Comparison of ENCODE assay signal across 8 cellular contexts in the genomic region with DNA sequence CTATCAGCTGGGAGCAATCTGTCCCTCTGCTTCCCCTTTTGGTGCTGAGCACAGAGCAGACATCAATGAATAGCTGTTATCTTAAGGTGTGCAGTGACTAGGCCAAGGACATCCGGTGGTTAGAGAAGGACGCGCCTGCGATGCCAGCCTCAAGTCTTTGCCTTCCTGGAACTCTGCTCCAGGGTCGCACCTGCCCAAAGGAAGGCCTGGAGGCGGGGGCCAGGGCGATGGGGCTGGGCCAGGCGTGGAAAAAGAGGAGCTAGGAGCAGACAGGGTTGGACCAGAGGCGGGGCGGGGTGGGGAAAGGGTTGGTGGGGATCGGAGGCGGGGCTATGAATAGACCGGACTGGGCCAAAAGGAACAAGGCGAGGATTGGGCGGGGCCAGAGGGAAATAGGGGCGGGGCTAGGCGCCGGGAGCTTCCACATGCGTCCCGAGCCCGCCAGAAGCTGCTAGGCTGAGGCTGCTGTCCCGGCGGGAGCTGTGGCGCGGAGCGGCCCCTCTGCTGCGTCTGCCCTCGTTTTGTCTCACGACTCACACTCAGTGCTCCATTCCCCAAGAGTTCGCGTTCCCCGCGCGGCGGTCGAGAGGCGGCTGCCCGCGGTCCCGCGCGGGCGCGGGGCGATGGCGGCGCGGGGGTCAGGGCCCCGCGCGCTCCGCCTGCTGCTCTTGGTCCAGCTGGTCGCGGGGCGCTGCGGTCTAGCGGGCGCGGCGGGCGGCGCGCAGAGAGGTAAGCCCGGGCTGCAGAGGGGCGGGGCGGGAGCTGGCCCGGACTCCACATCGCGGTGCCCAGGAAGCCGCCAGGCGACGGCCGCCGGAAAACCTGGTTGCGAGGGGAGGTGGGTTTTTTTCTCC. TPM values are rescaled to one million over a fixed set of nuclear protein-coding genes. Genes with fewer than 3 reads are reported as not detected.
DNase-seq lines count a peak whose midpoint lies in the region; ATAC-seq and TF ChIP-seq lines count a peak whose summit lies in the region.

A gene (plus strand): TSS at position 424 of the 854 bp plus-strand sequence. CDS start 200 bp downstream, at position 624.

- peak within 1 kb of the TSS; percentile 93 for H2AFZ ChIP-seq in hepatocyte

- peak within 1 kb of the TSS; percentile 90 for H3K4me2 ChIP-seq in hepatocyte

- under 1% methylated on average over 44 of the region's 75 CpGs for WGBS in hepatocyte (ENCODE audit: low lambda C conversion rate, missing lambda C conversion rate)

- TF ChIP-seq CTCF in GM10248 (IDR thresholded peaks at IDR 0.05; ENCODE audit: control extremely low read depth, extremely low read depth, low read depth, missing control alignments) (no peak), hepatocyte (IDR thresholded peaks at IDR 0.05; ENCODE audit: poor library complexity) (no peak)

- peak within 1 kb of the TSS; percentile 44 for H3K27ac ChIP-seq in hepatocyte
- no peak within 1 kb of the TSS for H3K27ac ChIP-seq in skeletal muscle tissue (ENCODE audit: low read depth, low read length)

- H3K36me3 ChIP-seq in hepatocyte (replicated peaks; ENCODE audit: insufficient read depth, low read depth), result no peaks in the 10 kb centered on the region
- H3K36me3 ChIP-seq in skeletal muscle tissue (ENCODE audit: control insufficient read depth in 3 of 3, insufficient read depth in 3 of 3, low read length in 3 of 3), result no peaks in the 10 kb centered on the region

- no peaks in the 10 kb centered on the region for H3K9me2 ChIP-seq in hepatocyte (replicated peaks; ENCODE audit: insufficient read depth)

- peaks cover 25% of the 10 kb centered on the region for H3K27me3 ChIP-seq in hepatocyte
- peaks cover 5 to 11% (median 6%) of the 10 kb centered on the region in 3 donors for H3K27me3 ChIP-seq in skeletal muscle tissue (ENCODE audit: control insufficient read depth in 3 of 3, insufficient read depth in 3 of 3, low read length in 3 of 3)

- POLR2A ChIA-PET in GM10248 (lab: Yijun Ruan, JAX), result interaction anchor here (0.5 to 2.1 kb wide), 9 partner anchors 9 to 1520 kb away, joined by 3 to 8 read pairs (median 3); a partner anchor contains a TSS

- no peaks in the 10 kb centered on the region for H4K20me1 ChIP-seq in hepatocyte (ENCODE audit: insufficient read depth, poor library complexity, severe bottlenecking)

- CTCF ChIA-PET in GM10248 (lab: Yijun Ruan, JAX), result interaction anchor here (1.2 to 3.2 kb wide), 5 partner anchors 11 to 22 kb away, joined by 3 to 16 read pairs (median 6); no protein-coding TSS in a partner anchor

- no peaks in the 10 kb centered on the region for H3K79me2 ChIP-seq in hepatocyte

- H3K9me3 ChIP-seq in hepatocyte (ENCODE audit: low read depth) (no peaks in the 10 kb centered on the region), skeletal muscle tissue (ENCODE audit: control insufficient read depth in 3 of 3, low read length in 3 of 3) (no peaks in the 10 kb centered on the region)

- ATAC-seq in HG02759 (IDR thresholded peaks at IDR 0.05; ENCODE audit: unreplicated experiment), result peak; percentile 91

- H3K4me3 ChIP-seq in hepatocyte (peak within 1 kb of the TSS; percentile 41), skeletal muscle tissue (ENCODE audit: low read length in 3 of 3) (peak within 1 kb of the TSS; percentile 72 to 77 (median 75))

- H3K4me1 ChIP-seq in hepatocyte (ENCODE audit: insufficient read depth) (no peaks in the 10 kb centered on the region), skeletal muscle tissue (ENCODE audit: control insufficient read depth in 3 of 3, insufficient read depth in 3 of 3, low read length in 3 of 3) (peaks cover 7 to 9% (median 8%) of the 10 kb centered on the region in 3 donors)

- DNase-seq in GM10248 (ENCODE audit: extremely low spot score) (peak; percentile 88), NCI-H1436 treated with DMSO at 0.1 percent for 48 hours (lab: John Stamatoyannopoulos, UW) (peak; percentile 66), T-helper 1 cell (peak; percentile 48 to 76 (median 61)), amniotic stem cell (lab: John Stamatoyannopoulos, UW) (peak; percentile 31), hepatocyte (ENCODE audit: low spot score) (peak; percentile 92), superior temporal gyrus (ENCODE audit: extremely low spot score) (no peak)

- H3K9ac ChIP-seq in skeletal muscle tissue (ENCODE audit: low read depth in 1 of 3, low read length in 3 of 3), result peak within 1 kb of the TSS; percentile 34 to 69 (median 54)

RNA-seq across cellular contexts. Expression of the gene that starts here (rescaled TPM):
- 1.9 and 3.1 TPM in 2 replicates for total RNA-seq in hepatocyte
- polyA plus RNA-seq in hepatocyte, result 1.1 and 1.5 TPM in 2 replicates
- 0.52 TPM for total RNA-seq in skeletal muscle tissue
